In the genomic region with DNA sequence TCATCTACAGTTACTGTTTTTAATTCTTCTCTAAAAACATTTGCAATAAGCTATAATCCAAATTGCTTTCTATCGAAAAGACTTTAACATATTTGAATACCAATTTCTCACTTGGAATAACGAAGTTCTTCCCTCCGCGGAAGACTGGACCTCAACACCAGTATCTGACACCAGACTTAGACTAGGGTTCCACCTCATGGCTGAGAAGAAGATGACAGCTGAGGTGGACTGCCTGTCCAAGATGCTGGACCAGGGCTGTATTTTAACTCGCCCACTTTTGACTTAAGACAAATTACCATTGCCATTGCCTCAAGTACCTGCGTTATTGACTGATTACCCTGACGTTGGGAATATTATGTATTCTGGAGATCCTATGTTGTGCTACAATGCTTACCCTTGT, we compare ENCODE assay signal across 13 cellular contexts. TPM values are rescaled to one million over a fixed set of nuclear protein-coding genes. Genes with fewer than 3 reads are reported as not detected.
DNase-seq lines count a peak whose midpoint lies in the region; ATAC-seq, FAIRE-seq and TF ChIP-seq lines count a peak whose summit lies in the region.
"Had no signal": no experiment of that assay in that cellular context is flagged by ENCODE, and none has a peak within 500 bp of the region (broad histone marks: within the 10 kb centered on the region; RNA-seq: fewer than 3 reads in every experiment).

No MANE protein-coding gene starts in this region.

- TF ChIP-seq EP300 in A549 (IDR thresholded peaks at IDR 0.05), result no peak

- H3K4me2 ChIP-seq in A549, result no peak overlapping the region

- peaks cover 18% of the 10 kb centered on the region; the same call in 2 of the 3 replicates for H3K9me3 ChIP-seq in A549
- no peaks in the 10 kb centered on the region for H3K9me3 ChIP-seq in HEK293 (ENCODE audit: control insufficient read depth, insufficient read depth, low read depth, low read length)

- FAIRE-seq in A549 (lab: Jason Lieb, UNC), result peak; percentile 43

- peak; percentile 34 to 56; a peak in 3 of 5 replicates for TF ChIP-seq RAD21 in A549 (conservative IDR thresholded peaks at IDR 0.05 in 1 of 2, IDR thresholded peaks at IDR 0.05 in 1 of 2)

- POLR2A ChIA-PET in A549 (lab: Yijun Ruan, JAX) (no interaction called here), HEK293 (lab: Yijun Ruan, JAX) (no interaction called here)

- H3K4me1 ChIP-seq in A549 (no peaks in the 10 kb centered on the region), HEK293 (ENCODE audit: control insufficient read depth, insufficient read depth, low read length) (no peaks in the 10 kb centered on the region)

- no peak overlapping the region for H3K27ac ChIP-seq in A549
- no peak overlapping the region for H3K27ac ChIP-seq in HEK293 (ENCODE audit: extremely low read depth, low read depth, low read length)

- CTCF ChIA-PET in A549 (lab: Yijun Ruan, JAX) (interaction anchor here (0.7 kb wide), 1 partner anchor 367 kb away, joined by 3 read pairs; no protein-coding TSS in a partner anchor), HEK293 (lab: Yijun Ruan, JAX) (interaction anchor here (0.6 to 1.3 kb wide), 4 partner anchors 12 to 361 kb away, joined by 3 to 4 read pairs (median 4); no protein-coding TSS in a partner anchor)

- no peaks in the 10 kb centered on the region for H3K36me3 ChIP-seq in HEK293 (ENCODE audit: control insufficient read depth in 2 of 2, insufficient read depth in 1 of 2, low read length in 2 of 2)

- TF ChIP-seq CTCF in A549 (IDR thresholded peaks at IDR 0.05), result peak; percentile 17; the same call in 1 of the 3 replicates
- no peak for TF ChIP-seq CTCF in HEK293 (tag by site-specific recombination; IDR thresholded peaks at IDR 0.05)
- 0 out of 2 replicates have a peak, but pooled peaks have one; percentile 30 for TF ChIP-seq CTCF in WI38 (IDR thresholded peaks at IDR 0.05; ENCODE audit: low read depth, low read length)

- ATAC-seq in A549 (peak; percentile 81 to 85; a peak in 4 of 6 replicates), GM21360 (IDR thresholded peaks at IDR 0.05; ENCODE audit: unreplicated experiment) (no peak), GM21526 (IDR thresholded peaks at IDR 0.05; ENCODE audit: low FRiP score, unreplicated experiment) (no peak)

- peak in 1 of 2 experiments; percentile 50 for DNase-seq in A549 (ENCODE audit: low read depth in 1 of 2, low spot score in 1 of 2)
- DNase-seq in iris pigment epithelial cell (ENCODE audit: low read depth), result peak; percentile 27
- DNase-seq in NOMO-1 treated with DMSO at 0.1 percent for 48 hours (lab: John Stamatoyannopoulos, UW; ENCODE audit: unreplicated experiment), result no peak
- no peak for DNase-seq in NCI-H2227 treated with DMSO at 0.1 percent for 48 hours (lab: John Stamatoyannopoulos, UW)
- DNase-seq: activated effector memory CD4-positive, alpha-beta T cell treated with anti-CD3 and anti-CD28 coated beads, Interleukin-2, amount 50 U/mL, for 16 hours; CD4-positive, alpha-beta memory T cell; stimulated activated CD4-positive, alpha-beta T cell treated with anti-CD3 and anti-CD28 coated beads, Interleukin-12 subunit alpha, Interleukin-12 subunit beta, amount 100 ng/mL, for 4 hours; T-helper 9 cell had no signal

- TF ChIP-seq POLR2A in A549 (IDR thresholded peaks at IDR 0.05; ENCODE audit: low read length), result no peak

- WGBS in A549 (ENCODE audit: missing lambda C conversion rate), result 33% methylated on average over 7 of the region's 7 CpGs

- H3K4me3 ChIP-seq in A549, result no peak overlapping the region
- H3K4me3 ChIP-seq in HEK293 (ENCODE audit: low read depth, low read length), result no peak overlapping the region
- no peak overlapping the region for H3K4me3 ChIP-seq in WI38 (ENCODE audit: low read depth, low read length)
- H3K4me3 ChIP-seq: lung had no signal

TF ChIP-seq in A549, 52 proteins besides CTCF, POLR2A, EP300 and RAD21:
- TF ChIP-seq MAZ (IDR thresholded peaks at IDR 0.05; ENCODE audit: borderline replicate concordance, low read depth, low read length) (no peak), NPAS2 (CRISPR knock-in tag; IDR thresholded peaks at IDR 0.05; ENCODE audit: borderline replicate concordance) (no peak), CBX8 (IDR thresholded peaks at IDR 0.05) (no peak), ZC3H11A (IDR thresholded peaks at IDR 0.05) (no peak), USF2 (IDR thresholded peaks at IDR 0.05) (no peak), RNF2 (IDR thresholded peaks at IDR 0.05; ENCODE audit: borderline replicate concordance, low read depth) (no peak), ZSCAN20 (CRISPR knock-in tag; IDR thresholded peaks at IDR 0.05) (no peak), NR3C1 (IDR thresholded peaks at IDR 0.05) (no peak), BHLHE40 (IDR thresholded peaks at IDR 0.05; ENCODE audit: low read depth, low read length) (no peak), PHF8 (IDR thresholded peaks at IDR 0.05; ENCODE audit: borderline replicate concordance, low read depth) (no peak)

TF ChIP-seq in HEK293, 187 proteins besides CTCF, POLR2A, EP300 and RAD21:
- TF ChIP-seq ZNF837 (tag by site-specific recombination; IDR thresholded peaks at IDR 0.05) (no peak), MZF1 (tag by site-specific recombination; IDR thresholded peaks at IDR 0.05; ENCODE audit: borderline replicate concordance) (no peak), ZNF449 (tag by site-specific recombination; IDR thresholded peaks at IDR 0.05) (no peak), BCL11A (tag by site-specific recombination; IDR thresholded peaks at IDR 0.05; ENCODE audit: low read depth) (no peak), ZNF654 (tag by site-specific recombination; IDR thresholded peaks at IDR 0.05; ENCODE audit: low read depth) (peak; percentile 55)

RNA-seq across cellular contexts. Expression of gene ZMAT2, which starts 34.1 kb away (rescaled TPM):
- polyA plus RNA-seq in A549 (2011; rRNA removed) (62.1 and 90.9 TPM in 2 replicates), A549 (2017; fragmentation: RNase III; extraction: RNeasy Plus Mini Kit Qiagen cat#74134 plus additional on column Dnase treatment) (208 to 209 TPM (median 209 TPM) in 3 replicates)
- 28.7 and 32.2 TPM in 2 replicates for polyA plus RNA-seq in A549 (2012; cell fraction: cytosol; rRNA removed)
- polyA plus RNA-seq in A549 (2012; cell fraction: nucleus; rRNA removed), result 7.6 and 17.8 TPM in 2 replicates
- polyA minus RNA-seq in A549 (2011; rRNA and poly(A)+ RNA removed), result 26.4 and 26.5 TPM in 2 replicates

RNA-seq across cellular contexts. Expression of gene HARS2, which starts 43.1 kb away (rescaled TPM):
- polyA plus RNA-seq in A549 (2011; rRNA removed) (46.6 and 55.1 TPM in 2 replicates), A549 (2017; fragmentation: RNase III; extraction: RNeasy Plus Mini Kit Qiagen cat#74134 plus additional on column Dnase treatment) (43.5 to 45.1 TPM (median 44.9 TPM) in 3 replicates)
- 24.6 and 24.7 TPM in 2 replicates for polyA plus RNA-seq in A549 (2012; cell fraction: cytosol; rRNA removed)
- polyA plus RNA-seq in A549 (2012; cell fraction: nucleus; rRNA removed), result 26.0 and 33.8 TPM in 2 replicates
- 25.4 and 26.8 TPM in 2 replicates for polyA minus RNA-seq in A549 (2011; rRNA and poly(A)+ RNA removed)

RNA-seq across cellular contexts. Expression of gene HARS1, which starts 43.2 kb away (rescaled TPM):
- polyA plus RNA-seq in A549 (2011; rRNA removed) (73.0 and 80.5 TPM in 2 replicates), A549 (2017; fragmentation: RNase III; extraction: RNeasy Plus Mini Kit Qiagen cat#74134 plus additional on column Dnase treatment) (84.4 to 93.7 TPM (median 87.1 TPM) in 3 replicates)
- polyA plus RNA-seq in A549 (2012; cell fraction: cytosol; rRNA removed), result 68.3 and 73.2 TPM in 2 replicates
- 64.6 and 97.1 TPM in 2 replicates for polyA plus RNA-seq in A549 (2012; cell fraction: nucleus; rRNA removed)
- polyA minus RNA-seq in A549 (2011; rRNA and poly(A)+ RNA removed), result 46.6 and 51.3 TPM in 2 replicates

RNA-seq across cellular contexts. Expression of gene PCDHA1, which starts 51.6 kb away (rescaled TPM):
- polyA plus RNA-seq in A549 (2011; rRNA removed) (0.37 and 0.52 TPM in 2 replicates), A549 (2017; fragmentation: RNase III; extraction: RNeasy Plus Mini Kit Qiagen cat#74134 plus additional on column Dnase treatment) (0.12 to 0.18 TPM (median 0.13 TPM) in 3 replicates)
- polyA plus RNA-seq in A549 (2012; cell fraction: cytosol; rRNA removed), result 0.05 and 0.14 TPM in 2 replicates
- 0.31 and 0.36 TPM in 2 replicates for polyA plus RNA-seq in A549 (2012; cell fraction: nucleus; rRNA removed)
- polyA minus RNA-seq in A549 (2011; rRNA and poly(A)+ RNA removed), result 0.05 and 0.29 TPM in 2 replicates
- polyA plus RNA-seq: CD4-positive, alpha-beta memory T cell had no signal

Comparison
In these comparisons a context has a peak if more than half of its experiments do, and no peak if none do; other contexts are left out.
1. ATAC-seq: peak in A549 (2 of 2); none in GM21360 (single experiment) and GM21526 (single experiment).
2. Of the 5 proteins assayed by ChIP-seq in both HEK293 and A549: peak only in HEK293: none; only in A549: CTCF; in both: none; in neither: 4.